10 cellular contexts compared by ENCODE assay signal in the genomic region with DNA sequence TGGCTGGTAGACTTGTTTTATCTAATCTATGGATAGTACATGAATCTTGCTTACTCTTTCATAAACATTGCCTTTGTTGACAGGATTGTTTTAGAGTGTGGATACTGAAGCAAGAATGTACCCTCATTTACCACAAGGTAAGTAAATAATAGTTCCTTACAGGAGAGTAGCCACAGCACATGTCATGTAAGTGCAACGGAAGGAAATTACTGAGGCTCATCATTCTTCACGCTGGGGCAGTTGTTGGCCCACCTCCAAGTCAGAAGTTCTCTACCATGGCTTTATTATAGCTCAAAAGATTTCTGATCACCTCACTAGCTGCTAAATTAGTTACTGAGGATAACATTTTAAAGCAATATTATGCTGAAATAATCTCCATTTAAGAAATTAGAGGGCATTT. TPM values are rescaled to one million over a fixed set of nuclear protein-coding genes. Genes with fewer than 3 reads are reported as not detected.
"Had no signal": no experiment of that assay in that cellular context is flagged by ENCODE, and none has a peak within 500 bp of the region (broad histone marks: within the 10 kb centered on the region; RNA-seq: fewer than 3 reads in every experiment).

No MANE protein-coding gene starts in this region.

RNA-seq across cellular contexts. Expression of a gene that starts 50.0 kb away (rescaled TPM):
- total RNA-seq: esophagus squamous epithelium, gastroesophageal sphincter, left ventricle myocardium superior, lung, progenitor cell of endocrine pancreas, right cardiac atrium, thoracic aorta, urinary bladder had no signal
- polyA plus RNA-seq: immature natural killer cell, keratinocyte, lung, right cardiac atrium, urinary bladder had no signal
